34 cellular contexts compared by ENCODE assay signal in genomic region chr4:67743194-67743593, GRCh38. TPM values are rescaled to one million over a fixed set of nuclear protein-coding genes. Genes with fewer than 3 reads are reported as not detected.
"Had no signal": no experiment of that assay in that cellular context is flagged by ENCODE, and none has a peak within 500 bp of the region (broad histone marks: within the 10 kb centered on the region; RNA-seq: fewer than 3 reads in every experiment).

No MANE protein-coding gene starts in this region.

- H3K4me2 ChIP-seq: smooth muscle cell had no signal

- H3K27ac Mint-ChIP-seq: naive thymus-derived CD4-positive, alpha-beta T cell; natural killer cell treated with Interleukin-12 subunit alpha and Interleukin-12 subunit beta and Interleukin-15 and Interleukin-18, amount 100 ng/mL, for 72 hours; progenitor cell of endocrine pancreas; stimulated activated naive B cell treated with anti-CD40 and anti-IgM and Interleukin-4, amounts not matched to agents 10 μg/mL and 1 μg/mL and 100 μg/mL, for 72 hours had no signal

- H3K27me3 ChIP-seq: ovary, right atrium auricular region, right lobe of liver, stomach, testis, thyroid gland, transverse colon, upper lobe of left lung, vagina had no signal

- H3K4me3 Mint-ChIP-seq: naive thymus-derived CD4-positive, alpha-beta T cell; natural killer cell treated with Interleukin-12 subunit alpha and Interleukin-12 subunit beta and Interleukin-15 and Interleukin-18, amount 100 ng/mL, for 72 hours; stimulated activated naive B cell treated with anti-CD40 and anti-IgM and Interleukin-4, amounts not matched to agents 10 μg/mL and 1 μg/mL and 100 μg/mL, for 72 hours had no signal

- H3K36me3 ChIP-seq: left ventricle myocardium inferior, ovary, right atrium auricular region, right lobe of liver, stomach, thyroid gland, transverse colon, upper lobe of left lung, vagina had no signal

- H3K36me3 Mint-ChIP-seq: natural killer cell treated with Interleukin-12 subunit alpha and Interleukin-12 subunit beta and Interleukin-15 and Interleukin-18, amount 100 ng/mL, for 72 hours had no signal

- ATAC-seq: mucosa of descending colon; naive thymus-derived CD4-positive, alpha-beta T cell; natural killer cell treated with Interleukin-12 subunit alpha and Interleukin-12 subunit beta and Interleukin-15 and Interleukin-18, amount 100 ng/mL, for 72 hours; right lobe of liver; stimulated activated naive B cell treated with anti-CD40 and anti-IgM and Interleukin-4, amounts not matched to agents 10 μg/mL and 1 μg/mL and 100 μg/mL, for 72 hours; stimulated activated naive CD8-positive, alpha-beta T cell treated with anti-CD3 and anti-CD28 coated beads, Interleukin-15, Interleukin-2, amounts not matched to agents 100 U/mL and 50 U/mL, for 24 hours had no signal

- H3K4me3 ChIP-seq: left ventricle myocardium inferior, lung, mucosa of descending colon, ovary, right atrium auricular region, right lobe of liver, smooth muscle cell, stomach, testis, thyroid gland, transverse colon, upper lobe of left lung, vagina had no signal

- DNase-seq: islet precursor cell; left ventricle myocardium inferior; midbrain; mucosa of descending colon; naive thymus-derived CD4-positive, alpha-beta T cell; ovary; right lobe of liver; stimulated activated CD4-positive, alpha-beta T cell treated with anti-CD3 and anti-CD28 coated beads, Interleukin-1b, Interleukin-23, amount 100 ng/mL, for 48 hours; stimulated activated CD4-positive, alpha-beta T cell treated with anti-CD3 and anti-CD28 coated beads, Interleukin-2, amount 100 ng/mL, for 48 hours; stimulated activated CD4-positive, alpha-beta T cell treated with anti-CD3 and anti-CD28 coated beads, Interleukin-4, amount 100 ng/mL, for 4 hours; stimulated activated CD8-positive, alpha-beta memory T cell treated with anti-CD3 and anti-CD28 coated beads, Interleukin-4, amount 100 ng/mL, for 48 hours; stimulated activated naive B cell treated with anti-CD40 and anti-IgM and Interleukin-4, amounts not matched to agents 10 μg/mL and 1 μg/mL and 100 μg/mL, for 72 hours; stimulated activated naive CD8-positive, alpha-beta T cell treated with anti-CD3 and anti-CD28 coated beads, Interleukin-15, Interleukin-2, amounts not matched to agents 100 U/mL and 50 U/mL, for 24 hours; stomach; testis; thyroid gland; transverse colon; upper lobe of left lung had no signal

- H3K27me3 Mint-ChIP-seq: natural killer cell treated with Interleukin-12 subunit alpha and Interleukin-12 subunit beta and Interleukin-15 and Interleukin-18, amount 100 ng/mL, for 72 hours; progenitor cell of endocrine pancreas; stimulated activated naive B cell treated with anti-CD40 and anti-IgM and Interleukin-4, amounts not matched to agents 10 μg/mL and 1 μg/mL and 100 μg/mL, for 72 hours had no signal

- H3K9me3 ChIP-seq: left ventricle myocardium inferior, mucosa of descending colon, ovary, right atrium auricular region, right lobe of liver, stomach, testis, thyroid gland, transverse colon, upper lobe of left lung, vagina had no signal

- H3K27ac ChIP-seq: left ventricle myocardium inferior, ovary, right atrium auricular region, right lobe of liver, stomach, testis, thyroid gland, transverse colon, upper lobe of left lung, vagina had no signal

- H3K9me3 Mint-ChIP-seq: naive thymus-derived CD4-positive, alpha-beta T cell; natural killer cell treated with Interleukin-12 subunit alpha and Interleukin-12 subunit beta and Interleukin-15 and Interleukin-18, amount 100 ng/mL, for 72 hours had no signal

- H3K4me1 ChIP-seq: left ventricle myocardium inferior, right atrium auricular region, right lobe of liver, stomach, testis, thyroid gland, transverse colon, upper lobe of left lung, vagina had no signal

RNA-seq across cellular contexts. Expression of gene GNRHR, which starts 11.0 kb away (rescaled TPM):
- total RNA-seq: kidney epithelial cell; left ventricle myocardium inferior; lower leg skin; lung; mesenteric fat pad; mucosa of descending colon; myocyte; naive thymus-derived CD4-positive, alpha-beta T cell; natural killer cell treated with Interleukin-12 subunit alpha and Interleukin-12 subunit beta and Interleukin-15 and Interleukin-18, amount 100 ng/mL, for 72 hours; omental fat pad; progenitor cell of endocrine pancreas; pulmonary artery endothelial cell; renal cortical epithelial cell; right atrium auricular region; right lobe of liver; skeletal muscle tissue; stomach; thyroid gland; transverse colon; upper lobe of left lung; urinary bladder; vagina had no signal
- polyA plus RNA-seq: lung; naive thymus-derived CD4-positive, alpha-beta T cell; neural cell; smooth muscle cell; stomach; urinary bladder had no signal
